In the genomic region with DNA sequence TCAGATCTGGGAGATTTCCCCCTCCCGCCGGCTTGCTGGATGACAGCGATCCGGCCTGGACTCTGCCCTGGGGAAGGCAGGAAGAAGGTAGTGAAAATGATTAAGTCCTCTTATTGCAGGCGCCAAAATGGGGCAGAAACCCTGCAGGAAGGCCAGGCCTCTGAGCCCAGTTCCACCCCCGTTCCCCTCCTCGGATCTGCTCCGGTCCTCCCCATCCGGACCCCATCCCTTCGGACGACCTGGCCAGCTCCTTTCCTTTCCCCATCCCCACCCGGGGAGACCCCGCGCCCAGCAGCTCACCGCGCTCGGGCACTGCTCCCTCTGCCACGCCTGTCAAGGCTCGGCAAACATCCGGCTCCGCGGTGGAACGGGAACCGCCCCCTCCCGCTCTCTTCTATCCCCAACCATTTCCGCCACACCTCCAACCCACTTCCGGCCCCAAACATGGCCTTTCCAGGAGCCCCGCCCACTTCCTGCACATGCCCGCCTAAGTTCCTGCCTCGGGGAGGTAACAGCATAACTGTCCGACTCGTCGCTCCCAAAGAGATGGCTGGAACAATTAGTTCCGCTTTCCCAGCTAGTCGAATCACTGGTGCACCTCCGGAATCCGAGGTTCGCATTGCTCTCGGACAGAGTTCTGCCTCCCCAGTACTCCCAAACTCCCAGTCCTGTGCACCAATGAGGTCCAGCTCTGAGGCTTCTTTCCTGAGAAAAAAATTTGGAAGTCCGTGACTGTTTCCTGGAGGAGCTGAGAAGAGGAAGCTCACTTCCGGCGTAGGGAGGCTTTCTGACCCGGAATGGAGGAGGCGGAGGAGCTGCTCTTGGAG, we compare ENCODE assay signal across 1 cellular context.
TF ChIP-seq lines count a peak whose summit lies in the region.

A gene (minus strand): TSS at position 369 of the 827 bp plus-strand sequence. CDS start 4,512 bp downstream, outside the sequence.
A gene (plus strand): TSS at position 781 of the 827 bp plus-strand sequence. CDS start 17 bp downstream, at position 798.

TF ChIP-seq in HepG2, 621 proteins besides CTCF, POLR2A, EP300 and RAD21 (continued from another document and continues in another):
- TF ChIP-seq, protein P1, sequence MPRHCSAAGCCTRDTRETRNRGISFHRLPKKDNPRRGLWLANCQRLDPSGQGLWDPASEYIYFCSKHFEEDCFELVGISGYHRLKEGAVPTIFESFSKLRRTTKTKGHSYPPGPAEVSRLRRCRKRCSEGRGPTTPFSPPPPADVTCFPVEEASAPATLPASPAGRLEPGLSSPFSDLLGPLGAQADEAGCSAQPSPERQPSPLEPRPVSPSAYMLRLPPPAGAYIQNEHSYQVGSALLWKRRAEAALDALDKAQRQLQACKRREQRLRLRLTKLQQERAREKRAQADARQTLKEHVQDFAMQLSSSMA (CRISPR knock-in tag; IDR thresholded peaks at IDR 0.05): peak; percentile 99
- TF ChIP-seq, protein P2, sequence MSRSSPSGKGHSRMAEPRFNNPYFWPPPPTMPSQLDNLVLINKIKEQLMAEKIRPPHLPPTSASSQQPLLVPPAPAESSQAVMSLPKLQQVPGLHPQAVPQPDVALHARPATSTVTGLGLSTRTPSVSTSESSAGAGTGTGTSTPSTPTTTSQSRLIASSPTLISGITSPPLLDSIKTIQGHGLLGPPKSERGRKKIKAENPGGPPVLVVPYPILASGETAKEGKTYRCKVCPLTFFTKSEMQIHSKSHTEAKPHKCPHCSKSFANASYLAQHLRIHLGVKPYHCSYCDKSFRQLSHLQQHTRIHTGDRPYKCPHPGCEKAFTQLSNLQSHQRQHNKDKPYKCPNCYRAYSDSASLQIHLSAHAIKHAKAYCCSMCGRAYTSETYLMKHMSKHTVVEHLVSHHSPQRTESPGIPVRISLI (CRISPR knock-in tag; IDR thresholded peaks at IDR 0.05; ENCODE audit: borderline replicate concordance): peak; percentile 9; the same call in 1 of the 2 replicates
- TF ChIP-seq ZNF773 (CRISPR knock-in tag; IDR thresholded peaks at IDR 0.05; ENCODE audit: borderline replicate concordance) (no peak; the same call in 1 of the 2 replicates), TP53 (CRISPR knock-in tag; conservative IDR thresholded peaks at IDR 0.05) (no peak), MATR3 (CRISPR knock-in tag; IDR thresholded peaks at IDR 0.05) (no peak), HMGA1 (CRISPR knock-in tag; conservative IDR thresholded peaks at IDR 0.05) (no peak), HOXD1 (CRISPR knock-in tag; IDR thresholded peaks at IDR 0.05) (no peak), FOXA3 (CRISPR knock-in tag; IDR thresholded peaks at IDR 0.05) (peak; percentile 83), SPEN (CRISPR knock-in tag; IDR thresholded peaks at IDR 0.05; ENCODE audit: low read depth) (peak; percentile 84), RFX1 (IDR thresholded peaks at IDR 0.05) (no peak), ZNF841 (CRISPR knock-in tag; IDR thresholded peaks at IDR 0.05; ENCODE audit: borderline replicate concordance) (no peak), HDAC1 (CRISPR knock-in tag; IDR thresholded peaks at IDR 0.05) (peak; percentile 86), ZNF383 (CRISPR knock-in tag; IDR thresholded peaks at IDR 0.05; ENCODE audit: borderline replicate concordance) (no peak; the same call in 1 of the 2 replicates), NFE2L2 (IDR thresholded peaks at IDR 0.05; ENCODE audit: low read length) (no peak), ZNF749 (CRISPR knock-in tag; IDR thresholded peaks at IDR 0.05; ENCODE audit: borderline replicate concordance) (peak; percentile 86), HCFC1 (IDR thresholded peaks at IDR 0.05; ENCODE audit: low read depth, low read length) (peak; percentile 67), DNMT3B (CRISPR knock-in tag; conservative IDR thresholded peaks at IDR 0.05) (no peak), CEBPG (CRISPR knock-in tag; IDR thresholded peaks at IDR 0.05) (no peak), GATAD1 (CRISPR knock-in tag; IDR thresholded peaks at IDR 0.05) (peak; percentile 97), MAFK (conservative IDR thresholded peaks at IDR 0.05 in 1 of 2, IDR thresholded peaks at IDR 0.05 in 1 of 2; ENCODE audit: low read length in 2 of 2) (no peak), MXI1 (IDR thresholded peaks at IDR 0.05; ENCODE audit: borderline replicate concordance, low read depth, low read length) (peak; percentile 98; the same call in 2 of the 3 replicates), MED8 (CRISPR knock-in tag; IDR thresholded peaks at IDR 0.05; ENCODE audit: insufficient replicate concordance) (peak; percentile 56), HOXA3 (CRISPR knock-in tag; IDR thresholded peaks at IDR 0.05) (peak; percentile 69), POGZ (CRISPR knock-in tag; IDR thresholded peaks at IDR 0.05) (peak; percentile 56; the same call in 1 of the 2 replicates), SALL2 (CRISPR knock-in tag; IDR thresholded peaks at IDR 0.05) (0 out of 2 replicates have a peak, but pooled peaks have one; percentile 18), SMARCC2 (IDR thresholded peaks at IDR 0.05) (no peak), ZC3H4 (CRISPR knock-in tag; IDR thresholded peaks at IDR 0.05; ENCODE audit: borderline replicate concordance) (no peak), CBX5 (CRISPR knock-in tag; IDR thresholded peaks at IDR 0.05; ENCODE audit: borderline replicate concordance) (peak; percentile 72; the same call in 1 of the 2 replicates), ZNF567 (CRISPR knock-in tag; IDR thresholded peaks at IDR 0.05; ENCODE audit: borderline replicate concordance) (no peak; the same call in 1 of the 2 replicates), KLF15 (CRISPR knock-in tag; IDR thresholded peaks at IDR 0.05; ENCODE audit: borderline replicate concordance) (no peak; the same call in 1 of the 2 replicates), KLF11 (CRISPR knock-in tag; IDR thresholded peaks at IDR 0.05) (peak; percentile 93), ZNF607 (CRISPR knock-in tag; IDR thresholded peaks at IDR 0.05; ENCODE audit: borderline replicate concordance) (0 out of 2 replicates have a peak, but pooled peaks have one; percentile 43), HDAC2 (CRISPR knock-in tag; IDR thresholded peaks at IDR 0.05) (peak; percentile 71), ZNF225 (CRISPR knock-in tag; IDR thresholded peaks at IDR 0.05) (peak; percentile 72; the same call in 1 of the 2 replicates), ZNF782 (CRISPR knock-in tag; IDR thresholded peaks at IDR 0.05; ENCODE audit: borderline replicate concordance) (peak; percentile 57; the same call in 1 of the 2 replicates), DMAP1 (CRISPR knock-in tag; IDR thresholded peaks at IDR 0.05) (peak; percentile 97), PLRG1 (conservative IDR thresholded peaks at IDR 0.05) (no peak), RARA (CRISPR knock-in tag; IDR thresholded peaks at IDR 0.05) (peak; percentile 44; the same call in 1 of the 2 replicates), ZNF629 (CRISPR knock-in tag; conservative IDR thresholded peaks at IDR 0.05) (no peak; the same call in 1 of the 2 replicates), ZNF558 (CRISPR knock-in tag; IDR thresholded peaks at IDR 0.05; ENCODE audit: borderline replicate concordance) (0 out of 2 replicates have a peak, but pooled peaks have one; percentile 79), NCOR1 (IDR thresholded peaks at IDR 0.05; ENCODE audit: borderline replicate concordance, low read length) (peak; percentile 83; the same call in 1 of the 2 replicates), MLLT10 (CRISPR knock-in tag; IDR thresholded peaks at IDR 0.05) (no peak), FOXA1 (IDR thresholded peaks at IDR 0.05) (peak; percentile 37; the same call in 1 of the 2 replicates), FOXA1 (CRISPR knock-in tag; IDR thresholded peaks at IDR 0.05) (peak; percentile 93)
- TF ChIP-seq, protein P3, sequence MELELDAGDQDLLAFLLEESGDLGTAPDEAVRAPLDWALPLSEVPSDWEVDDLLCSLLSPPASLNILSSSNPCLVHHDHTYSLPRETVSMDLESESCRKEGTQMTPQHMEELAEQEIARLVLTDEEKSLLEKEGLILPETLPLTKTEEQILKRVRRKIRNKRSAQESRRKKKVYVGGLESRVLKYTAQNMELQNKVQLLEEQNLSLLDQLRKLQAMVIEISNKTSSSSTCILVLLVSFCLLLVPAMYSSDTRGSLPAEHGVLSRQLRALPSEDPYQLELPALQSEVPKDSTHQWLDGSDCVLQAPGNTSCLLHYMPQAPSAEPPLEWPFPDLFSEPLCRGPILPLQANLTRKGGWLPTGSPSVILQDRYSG (CRISPR knock-in tag; IDR thresholded peaks at IDR 0.05): no peak
- TF ChIP-seq, protein P4, sequence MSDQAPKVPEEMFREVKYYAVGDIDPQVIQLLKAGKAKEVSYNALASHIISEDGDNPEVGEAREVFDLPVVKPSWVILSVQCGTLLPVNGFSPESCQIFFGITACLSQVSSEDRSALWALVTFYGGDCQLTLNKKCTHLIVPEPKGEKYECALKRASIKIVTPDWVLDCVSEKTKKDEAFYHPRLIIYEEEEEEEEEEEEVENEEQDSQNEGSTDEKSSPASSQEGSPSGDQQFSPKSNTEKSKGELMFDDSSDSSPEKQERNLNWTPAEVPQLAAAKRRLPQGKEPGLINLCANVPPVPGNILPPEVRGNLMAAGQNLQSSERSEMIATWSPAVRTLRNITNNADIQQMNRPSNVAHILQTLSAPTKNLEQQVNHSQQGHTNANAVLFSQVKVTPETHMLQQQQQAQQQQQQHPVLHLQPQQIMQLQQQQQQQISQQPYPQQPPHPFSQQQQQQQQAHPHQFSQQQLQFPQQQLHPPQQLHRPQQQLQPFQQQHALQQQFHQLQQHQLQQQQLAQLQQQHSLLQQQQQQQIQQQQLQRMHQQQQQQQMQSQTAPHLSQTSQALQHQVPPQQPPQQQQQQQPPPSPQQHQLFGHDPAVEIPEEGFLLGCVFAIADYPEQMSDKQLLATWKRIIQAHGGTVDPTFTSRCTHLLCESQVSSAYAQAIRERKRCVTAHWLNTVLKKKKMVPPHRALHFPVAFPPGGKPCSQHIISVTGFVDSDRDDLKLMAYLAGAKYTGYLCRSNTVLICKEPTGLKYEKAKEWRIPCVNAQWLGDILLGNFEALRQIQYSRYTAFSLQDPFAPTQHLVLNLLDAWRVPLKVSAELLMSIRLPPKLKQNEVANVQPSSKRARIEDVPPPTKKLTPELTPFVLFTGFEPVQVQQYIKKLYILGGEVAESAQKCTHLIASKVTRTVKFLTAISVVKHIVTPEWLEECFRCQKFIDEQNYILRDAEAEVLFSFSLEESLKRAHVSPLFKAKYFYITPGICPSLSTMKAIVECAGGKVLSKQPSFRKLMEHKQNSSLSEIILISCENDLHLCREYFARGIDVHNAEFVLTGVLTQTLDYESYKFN (CRISPR knock-in tag; conservative IDR thresholded peaks at IDR 0.05): peak; percentile 85
- TF ChIP-seq, protein P5, sequence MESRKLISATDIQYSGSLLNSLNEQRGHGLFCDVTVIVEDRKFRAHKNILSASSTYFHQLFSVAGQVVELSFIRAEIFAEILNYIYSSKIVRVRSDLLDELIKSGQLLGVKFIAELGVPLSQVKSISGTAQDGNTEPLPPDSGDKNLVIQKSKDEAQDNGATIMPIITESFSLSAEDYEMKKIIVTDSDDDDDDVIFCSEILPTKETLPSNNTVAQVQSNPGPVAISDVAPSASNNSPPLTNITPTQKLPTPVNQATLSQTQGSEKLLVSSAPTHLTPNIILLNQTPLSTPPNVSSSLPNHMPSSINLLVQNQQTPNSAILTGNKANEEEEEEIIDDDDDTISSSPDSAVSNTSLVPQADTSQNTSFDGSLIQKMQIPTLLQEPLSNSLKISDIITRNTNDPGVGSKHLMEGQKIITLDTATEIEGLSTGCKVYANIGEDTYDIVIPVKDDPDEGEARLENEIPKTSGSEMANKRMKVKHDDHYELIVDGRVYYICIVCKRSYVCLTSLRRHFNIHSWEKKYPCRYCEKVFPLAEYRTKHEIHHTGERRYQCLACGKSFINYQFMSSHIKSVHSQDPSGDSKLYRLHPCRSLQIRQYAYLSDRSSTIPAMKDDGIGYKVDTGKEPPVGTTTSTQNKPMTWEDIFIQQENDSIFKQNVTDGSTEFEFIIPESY (CRISPR knock-in tag; IDR thresholded peaks at IDR 0.05): 0 out of 2 replicates have a peak, but pooled peaks have one; percentile 32
- TF ChIP-seq, protein P6, sequence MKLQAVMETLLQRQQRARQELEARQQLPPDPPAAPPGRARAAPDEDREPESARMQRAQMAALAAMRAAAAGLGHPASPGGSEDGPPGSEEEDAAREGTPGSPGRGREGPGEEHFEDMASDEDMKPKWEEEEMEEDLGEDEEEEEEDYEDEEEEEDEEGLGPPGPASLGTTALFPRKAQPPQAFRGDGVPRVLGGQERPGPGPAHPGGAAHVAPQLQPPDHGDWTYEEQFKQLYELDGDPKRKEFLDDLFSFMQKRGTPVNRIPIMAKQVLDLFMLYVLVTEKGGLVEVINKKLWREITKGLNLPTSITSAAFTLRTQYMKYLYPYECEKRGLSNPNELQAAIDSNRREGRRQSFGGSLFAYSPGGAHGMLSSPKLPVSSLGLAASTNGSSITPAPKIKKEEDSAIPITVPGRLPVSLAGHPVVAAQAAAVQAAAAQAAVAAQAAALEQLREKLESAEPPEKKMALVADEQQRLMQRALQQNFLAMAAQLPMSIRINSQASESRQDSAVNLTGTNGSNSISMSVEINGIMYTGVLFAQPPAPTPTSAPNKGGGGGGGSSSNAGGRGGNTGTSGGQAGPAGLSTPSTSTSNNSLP (IDR thresholded peaks at IDR 0.05; ENCODE audit: low read depth, low read length): no peak
- TF ChIP-seq, protein P7, sequence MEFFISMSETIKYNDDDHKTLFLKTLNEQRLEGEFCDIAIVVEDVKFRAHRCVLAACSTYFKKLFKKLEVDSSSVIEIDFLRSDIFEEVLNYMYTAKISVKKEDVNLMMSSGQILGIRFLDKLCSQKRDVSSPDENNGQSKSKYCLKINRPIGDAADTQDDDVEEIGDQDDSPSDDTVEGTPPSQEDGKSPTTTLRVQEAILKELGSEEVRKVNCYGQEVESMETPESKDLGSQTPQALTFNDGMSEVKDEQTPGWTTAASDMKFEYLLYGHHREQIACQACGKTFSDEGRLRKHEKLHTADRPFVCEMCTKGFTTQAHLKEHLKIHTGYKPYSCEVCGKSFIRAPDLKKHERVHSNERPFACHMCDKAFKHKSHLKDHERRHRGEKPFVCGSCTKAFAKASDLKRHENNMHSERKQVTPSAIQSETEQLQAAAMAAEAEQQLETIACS (CRISPR knock-in tag; IDR thresholded peaks at IDR 0.05): no peak
- TF ChIP-seq, protein P8, sequence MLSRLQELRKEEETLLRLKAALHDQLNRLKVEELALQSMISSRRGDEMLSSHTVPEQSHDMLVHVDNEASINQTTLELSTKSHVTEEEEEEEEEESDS (CRISPR knock-in tag; IDR thresholded peaks at IDR 0.05; ENCODE audit: borderline replicate concordance): no peak
- TF ChIP-seq, protein P9, sequence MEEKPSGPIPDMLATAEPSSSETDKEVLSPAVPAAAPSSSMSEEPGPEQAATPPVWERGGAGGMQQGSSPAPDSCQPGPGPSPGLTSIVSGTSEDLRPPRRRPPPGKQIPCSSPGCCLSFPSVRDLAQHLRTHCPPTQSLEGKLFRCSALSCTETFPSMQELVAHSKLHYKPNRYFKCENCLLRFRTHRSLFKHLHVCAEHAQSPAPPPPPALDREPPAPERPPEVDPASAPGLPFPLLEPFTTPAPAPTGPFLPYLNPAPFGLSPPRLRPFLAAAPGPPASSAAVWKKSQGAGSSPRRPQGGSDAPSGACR (CRISPR knock-in tag; IDR thresholded peaks at IDR 0.05): no peak
- TF ChIP-seq, protein P10, sequence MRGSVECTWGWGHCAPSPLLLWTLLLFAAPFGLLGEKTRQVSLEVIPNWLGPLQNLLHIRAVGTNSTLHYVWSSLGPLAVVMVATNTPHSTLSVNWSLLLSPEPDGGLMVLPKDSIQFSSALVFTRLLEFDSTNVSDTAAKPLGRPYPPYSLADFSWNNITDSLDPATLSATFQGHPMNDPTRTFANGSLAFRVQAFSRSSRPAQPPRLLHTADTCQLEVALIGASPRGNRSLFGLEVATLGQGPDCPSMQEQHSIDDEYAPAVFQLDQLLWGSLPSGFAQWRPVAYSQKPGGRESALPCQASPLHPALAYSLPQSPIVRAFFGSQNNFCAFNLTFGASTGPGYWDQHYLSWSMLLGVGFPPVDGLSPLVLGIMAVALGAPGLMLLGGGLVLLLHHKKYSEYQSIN (CRISPR knock-in tag; IDR thresholded peaks at IDR 0.05; ENCODE audit: borderline replicate concordance): no peak
